In the genomic region with DNA sequence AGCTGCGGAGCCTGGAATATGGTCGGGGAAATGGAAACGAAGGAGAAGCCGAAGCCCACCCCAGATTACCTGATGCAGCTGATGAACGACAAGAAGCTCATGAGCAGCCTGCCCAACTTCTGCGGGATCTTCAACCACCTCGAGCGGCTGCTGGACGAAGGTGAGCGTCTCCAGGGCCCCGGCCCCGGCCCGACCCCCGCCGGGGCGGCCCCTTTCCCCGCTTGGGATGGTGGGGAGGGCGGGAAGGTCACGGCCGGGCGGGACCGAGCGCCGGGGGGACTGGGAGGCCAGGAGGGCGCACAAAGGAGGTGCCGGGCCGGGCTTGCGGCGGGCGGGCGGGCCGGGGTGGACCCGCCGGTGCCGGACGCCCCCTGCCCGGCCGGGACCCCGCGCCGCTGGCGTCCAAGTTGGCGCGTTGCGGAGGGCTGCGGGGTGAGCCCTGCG, we compare ENCODE assay signal across 8 cellular contexts.
A peak's percentile ranks its signal among the peaks of the same experiment; 100 is the strongest.
DNase-seq lines count a peak whose midpoint lies in the region; ATAC-seq and TF ChIP-seq lines count a peak whose summit lies in the region.

No MANE protein-coding gene starts in this region.

- ATAC-seq in HG03045 (IDR thresholded peaks at IDR 0.05; ENCODE audit: unreplicated experiment) = peak; percentile 0

- in situ Hi-C loops in GM13976 (cut with MboI; ENCODE audit: low sequenced_read_pairs, unreplicated experiment) = loop anchor here (25.0 kb wide), 1 partner anchor 697 kb away; no protein-coding TSS in a partner anchor

- TF ChIP-seq CTCF in GM13976 (IDR thresholded peaks at IDR 0.05; ENCODE audit: borderline replicate concordance, control extremely low read depth, extremely low read depth, insufficient read depth, missing control alignments) = no peak
- TF ChIP-seq CTCF in fibroblast of mammary gland (conservative IDR thresholded peaks at IDR 0.05; ENCODE audit: control insufficient read depth, insufficient read depth, low read depth, low read length) = no peak

- peak overlapping the region; percentile 76 for H3K4me3 ChIP-seq in fibroblast of mammary gland (ENCODE audit: control insufficient read depth, low read depth, low read length)

- DNase-seq in GM13976 (ENCODE audit: low spot score) = peak; percentile 27
- peak; percentile 23 to 26 for DNase-seq in activated CD4-positive, alpha-beta T cell treated with anti-CD3 and anti-CD28 coated beads, Interleukin-2, amount 50 U/mL, for 48 hours
- DNase-seq in fibroblast of mammary gland (ENCODE audit: low read depth) = no peak
- DNase-seq in retina = peak; percentile 60
- DNase-seq in SHP77 (lab: John Stamatoyannopoulos, UW) = no peak
- DNase-seq in AG08396 (ENCODE audit: low spot score) = no peak
- DNase-seq in NCI-H226 = no peak

Comparison
In these comparisons a context has a peak if more than half of its experiments do, and no peak if none do; other contexts are left out.
1. DNase-seq: peak in GM13976 (single experiment), activated CD4-positive, alpha-beta T cell treated with anti-CD3 and anti-CD28 coated beads, Interleukin-2, amount 50 U/mL, for 48 hours (2 of 2) and retina (single experiment); none in fibroblast of mammary gland (single experiment), SHP77 (0 of 2), AG08396 (single experiment) and NCI-H226 (single experiment).